14 cellular contexts compared by ENCODE assay signal in genomic region chr6:53282234-53282633, GRCh38.
DNase-seq lines count a peak whose midpoint lies in the region; ATAC-seq and TF ChIP-seq lines count a peak whose summit lies in the region.
"Had no signal": no experiment of that assay in that cellular context is flagged by ENCODE, and none has a peak within 500 bp of the region (broad histone marks: within the 10 kb centered on the region; RNA-seq: fewer than 3 reads in every experiment).

No MANE protein-coding gene starts in this region.

- WGBS in gastroesophageal sphincter (ENCODE audit: low coverage in 1 of 2), 2 donors: 56 to 72% methylated on average over 2 of the region's 2 CpGs

- ATAC-seq in lower lobe of right lung (peak; percentile 27 to 47), thoracic aorta (ENCODE audit: insufficient number of reproducible peaks, low FRiP score, low read depth) (no peak), gastroesophageal sphincter (no peak), HG02973 (IDR thresholded peaks at IDR 0.05; ENCODE audit: unreplicated experiment) (no peak)

- no peaks in the 10 kb centered on the region for H3K9me3 Mint-ChIP-seq in T-helper 1 cell treated with Interleukin-12 subunit alpha and Interleukin-12 subunit beta and Interleukin-4 antibody, amounts not matched to agents 30 μg/mL and 1 μg/mL, for 36 hours
- H3K9me3 Mint-ChIP-seq in activated T-helper 2 cell treated with anti-CD3 and anti-CD28 coated beads, Interferon-gamma antibody, Interleukin-2, Interleukin-4, amounts not matched to agents 10 μg/mL and 5 μg/mL and 100 μg/mL, durations not matched to agents 14 hours and 24 hours and 36 hours: no peaks in the 10 kb centered on the region
- H3K9me3 Mint-ChIP-seq: activated naive CD4-positive, alpha-beta T cell treated with anti-CD3 and anti-CD28 coated beads, Interleukin-2, amount 10 ng/mL, durations not matched to agents 7 days and 5 days had no signal

- no peaks in the 10 kb centered on the region for H3K27me3 ChIP-seq in lower lobe of right lung (ENCODE audit: low read depth)
- H3K27me3 ChIP-seq in thoracic aorta (replicated peaks; ENCODE audit: insufficient read depth): no peaks in the 10 kb centered on the region
- H3K27me3 ChIP-seq in gastroesophageal sphincter: no peaks in the 10 kb centered on the region

- H3K9me3 ChIP-seq in lower lobe of right lung (no peaks in the 10 kb centered on the region), thoracic aorta (no peaks in the 10 kb centered on the region), gastroesophageal sphincter (no peaks in the 10 kb centered on the region)

- H3K4me1 ChIP-seq in lower lobe of right lung (peaks cover 34% of the 10 kb centered on the region), thoracic aorta (ENCODE audit: control insufficient read depth in 1 of 2, low read depth in 2 of 2) (peaks cover 23 to 37% of the 10 kb centered on the region in 2 donors), gastroesophageal sphincter (peaks cover 0 to 27% (median 0%) of the 10 kb centered on the region in 3 donors)

- H3K4me3 ChIP-seq in lower lobe of right lung (no peak overlapping the region), thoracic aorta (peak overlapping the region; percentile 0), gastroesophageal sphincter (no peak overlapping the region)

- H3K27ac ChIP-seq in lower lobe of right lung: peak overlapping the region; percentile 57
- H3K27ac ChIP-seq in thoracic aorta: peak overlapping the region; percentile 64 to 71
- H3K27ac ChIP-seq in gastroesophageal sphincter: peak overlapping the region in 2 of 4 donors; percentile 11 to 47

- no peaks in the 10 kb centered on the region for H3K27me3 Mint-ChIP-seq in T-helper 1 cell treated with Interleukin-12 subunit alpha and Interleukin-12 subunit beta and Interleukin-4 antibody, amounts not matched to agents 30 μg/mL and 1 μg/mL, for 36 hours (ENCODE audit: low read depth)
- H3K27me3 Mint-ChIP-seq in activated T-helper 2 cell treated with anti-CD3 and anti-CD28 coated beads, Interferon-gamma antibody, Interleukin-2, Interleukin-4, amounts not matched to agents 10 μg/mL and 5 μg/mL and 100 μg/mL, durations not matched to agents 14 hours and 24 hours and 36 hours (ENCODE audit: low read depth): no peaks in the 10 kb centered on the region
- H3K27me3 Mint-ChIP-seq: activated naive CD4-positive, alpha-beta T cell treated with anti-CD3 and anti-CD28 coated beads, Interleukin-2, amount 10 ng/mL, durations not matched to agents 7 days and 5 days had no signal

- no peak overlapping the region for H3K4me3 Mint-ChIP-seq in T-helper 1 cell treated with Interleukin-12 subunit alpha and Interleukin-12 subunit beta and Interleukin-4 antibody, amounts not matched to agents 30 μg/mL and 1 μg/mL, for 36 hours
- H3K4me3 Mint-ChIP-seq in activated T-helper 2 cell treated with anti-CD3 and anti-CD28 coated beads, Interferon-gamma antibody, Interleukin-2, Interleukin-4, amounts not matched to agents 10 μg/mL and 5 μg/mL and 100 μg/mL, durations not matched to agents 14 hours and 24 hours and 36 hours (ENCODE audit: low read depth): no peak overlapping the region
- H3K4me3 Mint-ChIP-seq: activated naive CD4-positive, alpha-beta T cell treated with anti-CD3 and anti-CD28 coated beads, Interleukin-2, amount 10 ng/mL, durations not matched to agents 7 days and 5 days had no signal

- H3K36me3 Mint-ChIP-seq in T-helper 1 cell treated with Interleukin-12 subunit alpha and Interleukin-12 subunit beta and Interleukin-4 antibody, amounts not matched to agents 30 μg/mL and 1 μg/mL, for 36 hours (ENCODE audit: low read depth): peaks cover 30% of the 10 kb centered on the region
- H3K36me3 Mint-ChIP-seq in activated T-helper 2 cell treated with anti-CD3 and anti-CD28 coated beads, Interferon-gamma antibody, Interleukin-2, Interleukin-4, amounts not matched to agents 10 μg/mL and 5 μg/mL and 100 μg/mL, durations not matched to agents 14 hours and 24 hours and 36 hours (ENCODE audit: low read depth): peaks cover 74% of the 10 kb centered on the region

- peaks cover 9% of the 10 kb centered on the region for H3K36me3 ChIP-seq in lower lobe of right lung
- H3K36me3 ChIP-seq in thoracic aorta: no peaks in the 10 kb centered on the region
- peaks cover 0 to 8% of the 10 kb centered on the region in 2 donors for H3K36me3 ChIP-seq in gastroesophageal sphincter

- H3K4me1 Mint-ChIP-seq in T-helper 1 cell treated with Interleukin-12 subunit alpha and Interleukin-12 subunit beta and Interleukin-4 antibody, amounts not matched to agents 30 μg/mL and 1 μg/mL, for 36 hours (ENCODE audit: low read depth): peaks cover 24% of the 10 kb centered on the region
- H3K4me1 Mint-ChIP-seq in activated T-helper 2 cell treated with anti-CD3 and anti-CD28 coated beads, Interferon-gamma antibody, Interleukin-2, Interleukin-4, amounts not matched to agents 10 μg/mL and 5 μg/mL and 100 μg/mL, durations not matched to agents 14 hours and 24 hours and 36 hours (ENCODE audit: low read depth): peaks cover 25% of the 10 kb centered on the region

- no peak for TF ChIP-seq POLR2A in gastroesophageal sphincter (IDR thresholded peaks at IDR 0.05)

- no peak for TF ChIP-seq EP300 in gastroesophageal sphincter (IDR thresholded peaks at IDR 0.05)

- H3K27ac Mint-ChIP-seq in T-helper 1 cell treated with Interleukin-12 subunit alpha and Interleukin-12 subunit beta and Interleukin-4 antibody, amounts not matched to agents 30 μg/mL and 1 μg/mL, for 36 hours: peak overlapping the region; percentile 6
- peak overlapping the region; percentile 58 for H3K27ac Mint-ChIP-seq in activated T-helper 2 cell treated with anti-CD3 and anti-CD28 coated beads, Interferon-gamma antibody, Interleukin-2, Interleukin-4, amounts not matched to agents 10 μg/mL and 5 μg/mL and 100 μg/mL, durations not matched to agents 14 hours and 24 hours and 36 hours

- DNase-seq in T-helper 1 cell (no peak), lower lobe of right lung (no peak), thoracic aorta (ENCODE audit: low spot score) (no peak), NCI-H1694 treated with DMSO at 0.1 percent for 48 hours (lab: John Stamatoyannopoulos, UW) (no peak)
- DNase-seq in activated T-helper 2 cell treated with anti-CD3 and anti-CD28 coated beads, Interferon-gamma antibody, Interleukin-2, Interleukin-4, amounts not matched to agents 10 μg/mL and 5 μg/mL and 100 μg/mL, durations not matched to agents 14 hours and 24 hours and 36 hours (ENCODE audit: low spot score): no peak
- DNase-seq: 8988T; activated CD4-positive, alpha-beta T cell treated with anti-CD3 and anti-CD28 coated beads, Interleukin-2, amount 50 U/mL, for 1 hour; activated naive CD4-positive, alpha-beta T cell treated with anti-CD3 and anti-CD28 coated beads, Interleukin-2, amount 10 ng/mL, durations not matched to agents 7 days and 5 days; NCI-H1436 treated with DMSO at 0.1 percent for 48 hours; NK-92 treated with Interleukin-12 subunit alpha and Interleukin-12 subunit beta, amount 100 ng/mL, for 24 hours; stimulated activated CD4-positive, alpha-beta T cell treated with anti-CD3 and anti-CD28 coated beads, Interleukin-12 subunit alpha, Interleukin-12 subunit beta, amount 100 ng/mL, for 4 hours had no signal

- intact Hi-C loops in activated T-helper 2 cell treated with anti-CD3 and anti-CD28 coated beads, Interferon-gamma antibody, Interleukin-2, Interleukin-4, amounts not matched to agents 10 μg/mL and 5 μg/mL and 100 μg/mL, durations not matched to agents 14 hours and 24 hours and 36 hours (cut with micrococcal nuclease): loop anchor here (5.0 kb wide), 1 partner anchor 65 kb away; the partner anchor contains the start of gene ELOVL5
- intact Hi-C loops in lower lobe of right lung (cut with DNase I): no loop called here

- TF ChIP-seq CTCF in lower lobe of right lung (IDR thresholded peaks at IDR 0.05) (no peak), thoracic aorta (IDR thresholded peaks at IDR 0.05) (no peak), gastroesophageal sphincter (IDR thresholded peaks at IDR 0.05) (no peak)

Comparison
In these comparisons a context has a peak if more than half of its experiments do, and no peak if none do; other contexts are left out.
1. ATAC-seq: peak in lower lobe of right lung (2 of 2); none in thoracic aorta (single experiment), gastroesophageal sphincter (single experiment) and HG02973 (single experiment).